ENCODE assay signal across 11 cellular contexts in genomic region chr9:133404440-133405002, GRCh38. TPM values are rescaled to one million over a fixed set of nuclear protein-coding genes. Genes with fewer than 3 reads are reported as not detected.
"Had no signal": no experiment of that assay in that cellular context is flagged by ENCODE, and none has a peak within 500 bp of the region (broad histone marks: within the 10 kb centered on the region; RNA-seq: fewer than 3 reads in every experiment).

No MANE protein-coding gene starts in this region.

- H3K27ac ChIP-seq: body of pancreas, spleen, tibial artery had no signal

- H3K27me3 Mint-ChIP-seq: activated CD4-positive, alpha-beta T cell treated with anti-CD3 and anti-CD28 coated beads, Interleukin-2, amount 10 ng/mL, durations not matched to agents 7 days and 5 days; activated naive CD8-positive, alpha-beta T cell treated with anti-CD3 and anti-CD28 coated beads, Interleukin-2, amount 10 ng/mL, durations not matched to agents 7 days and 5 days; naive thymus-derived CD8-positive, alpha-beta T cell; T-cell had no signal

- H3K4me1 ChIP-seq: body of pancreas, tibial artery had no signal

- H3K4me3 Mint-ChIP-seq: activated CD4-positive, alpha-beta T cell treated with anti-CD3 and anti-CD28 coated beads, Interleukin-2, amount 10 ng/mL, durations not matched to agents 7 days and 5 days; activated naive CD8-positive, alpha-beta T cell treated with anti-CD3 and anti-CD28 coated beads, Interleukin-2, amount 10 ng/mL, durations not matched to agents 7 days and 5 days; naive thymus-derived CD8-positive, alpha-beta T cell; T-cell had no signal

- H3K27ac Mint-ChIP-seq: activated CD4-positive, alpha-beta T cell treated with anti-CD3 and anti-CD28 coated beads, Interleukin-2, amount 10 ng/mL, durations not matched to agents 7 days and 5 days; activated naive CD8-positive, alpha-beta T cell treated with anti-CD3 and anti-CD28 coated beads, Interleukin-2, amount 10 ng/mL, durations not matched to agents 7 days and 5 days; T-cell had no signal

- H3K9me3 Mint-ChIP-seq: activated CD4-positive, alpha-beta T cell treated with anti-CD3 and anti-CD28 coated beads, Interleukin-2, amount 10 ng/mL, durations not matched to agents 7 days and 5 days; activated naive CD8-positive, alpha-beta T cell treated with anti-CD3 and anti-CD28 coated beads, Interleukin-2, amount 10 ng/mL, durations not matched to agents 7 days and 5 days; naive thymus-derived CD8-positive, alpha-beta T cell; T-cell had no signal

- DNase-seq: amygdala, tibial artery had no signal

- FAIRE-seq: colon, urothelium cell line had no signal

- H3K27me3 ChIP-seq: body of pancreas, dorsolateral prefrontal cortex, spleen, tibial artery had no signal

- H3K9me3 ChIP-seq: body of pancreas, spleen, tibial artery had no signal

- H3K4me3 ChIP-seq: body of pancreas, dorsolateral prefrontal cortex, spleen, tibial artery had no signal

RNA-seq across cellular contexts. Expression of gene STKLD1, which starts 28.4 kb away (rescaled TPM):
- total RNA-seq: body of pancreas had no signal
